In genomic region chr22:22068025-22068424, GRCh38 we compare ENCODE assay signal across 19 cellular contexts.
DNase-seq lines count a peak whose midpoint lies in the region; ATAC-seq, FAIRE-seq and TF ChIP-seq lines count a peak whose summit lies in the region.
"Had no signal": no experiment of that assay in that cellular context is flagged by ENCODE, and none has a peak within 500 bp of the region (broad histone marks: within the 10 kb centered on the region; RNA-seq: fewer than 3 reads in every experiment).

No MANE protein-coding gene starts in this region.

- H3K9me1 ChIP-seq in K562 (ENCODE audit: control insufficient read depth, insufficient read depth, low read length): no peaks in the 10 kb centered on the region

- no peaks in the 10 kb centered on the region for H3K79me2 ChIP-seq in K562 (ENCODE audit: control insufficient read depth, insufficient read depth, low read length)
- no peaks in the 10 kb centered on the region for H3K79me2 ChIP-seq in parathyroid adenoma
- no peaks in the 10 kb centered on the region for H3K79me2 ChIP-seq in GM23248 (ENCODE audit: insufficient read depth)

- ATAC-seq in K562 (no peak), GM21515 (IDR thresholded peaks at IDR 0.05; ENCODE audit: unreplicated experiment) (no peak), T-cell (replicated peaks in 1 of 4) (no peak)
- ATAC-seq: CD8-positive, alpha-beta T cell; GM23338; HCT116 had no signal

- no peak for TF ChIP-seq POLR2A in NB4 (IDR thresholded peaks at IDR 0.05; ENCODE audit: extremely low read depth, insufficient read length)
- TF ChIP-seq POLR2A in K562 (conservative IDR thresholded peaks at IDR 0.05): no peak

- no peaks in the 10 kb centered on the region for H3K9me3 Mint-ChIP-seq in T-cell
- H3K9me3 Mint-ChIP-seq: CD4-positive, CD25-positive, alpha-beta regulatory T cell; CD8-positive, alpha-beta T cell had no signal

- H2AFZ ChIP-seq in K562 (ENCODE audit: low read depth, low read length) (no peak overlapping the region), parathyroid adenoma (peak overlapping the region; percentile 38), GM23248 (no peak overlapping the region)
- H2AFZ ChIP-seq: GM23338 had no signal

- no peak overlapping the region for H3K27ac Mint-ChIP-seq in T-cell
- H3K27ac Mint-ChIP-seq: CD4-positive, CD25-positive, alpha-beta regulatory T cell; CD8-positive, alpha-beta T cell; GM23338; H9 had no signal

- H3K27ac ChIP-seq in K562 (ENCODE audit: extremely low read depth, low read depth, low read length) (no peak overlapping the region), parathyroid adenoma (no peak overlapping the region), GM23248 (no peak overlapping the region)
- H3K27ac ChIP-seq: BLaER1, C4-2B had no signal

- H3K36me3 ChIP-seq in K562 (ENCODE audit: control insufficient read depth, insufficient read depth, low read length): no peaks in the 10 kb centered on the region
- no peaks in the 10 kb centered on the region for H3K36me3 ChIP-seq in parathyroid adenoma (ENCODE audit: control insufficient read depth, insufficient read depth, low read length)
- no peaks in the 10 kb centered on the region for H3K36me3 ChIP-seq in GM23248 (ENCODE audit: low read depth)
- H3K36me3 ChIP-seq: BLaER1 had no signal

- WGBS in K562 (ENCODE audit: insufficient coverage, low coverage, missing lambda C conversion rate): 0% methylated on average over 2 of the region's 2 CpGs
- 15 to 23% methylated on average over 2 of the region's 2 CpGs for WGBS in GM23248 (ENCODE audit: low coverage in 1 of 2, low lambda C conversion rate in 2 of 2, missing lambda C conversion rate in 2 of 2), 2 experiments

- DNase-seq in GM12865 (ENCODE audit: low read depth) (peak; percentile 43), NB4 (ENCODE audit: low read depth) (peak; percentile 38), K562 (ENCODE audit: extremely low read depth in 1 of 4, low spot score in 3 of 4) (no peak), GM23248 (no peak), T-cell (no peak)
- DNase-seq in activated CD4-positive, alpha-beta T cell treated with anti-CD3 and anti-CD28 coated beads, Interleukin-2, amount 50 U/mL, for 48 hours: no peak
- DNase-seq: Caco-2; CD4-positive, CD25-positive, alpha-beta regulatory T cell; CD8-positive, alpha-beta T cell; DMS153; DND-41; H9 had no signal

- TF ChIP-seq CTCF in GM12865 (IDR thresholded peaks at IDR 0.05; ENCODE audit: insufficient read depth, low read depth, low read length, missing control alignments): no peak
- TF ChIP-seq CTCF in NB4 (IDR thresholded peaks at IDR 0.05; ENCODE audit: low read depth, low read length): no peak
- TF ChIP-seq CTCF in K562 (IDR thresholded peaks at IDR 0.05 in 2 of 3, conservative IDR thresholded peaks at IDR 0.05 in 1 of 3; ENCODE audit: insufficient read depth in 2 of 3, low read depth in 1 of 3, low read length in 3 of 3): no peak
- no peak for TF ChIP-seq CTCF in parathyroid adenoma (IDR thresholded peaks at IDR 0.05)

- H3K9me2 ChIP-seq in GM23248 (ENCODE audit: insufficient read depth): no peaks in the 10 kb centered on the region

- H3K27me3 Mint-ChIP-seq in T-cell: peaks cover 4 to 8% of the 10 kb centered on the region in 2 donors

- H3K9ac ChIP-seq in K562 (ENCODE audit: insufficient read depth in 1 of 2, low read depth in 2 of 2, low read length in 2 of 2): no peak overlapping the region
- H3K9ac ChIP-seq in parathyroid adenoma: no peak overlapping the region
- no peak overlapping the region for H3K9ac ChIP-seq in GM23248
- H3K9ac ChIP-seq: BLaER1 had no signal

- H3K9me3 ChIP-seq in K562 (replicated peaks; ENCODE audit: control insufficient read depth, insufficient read depth, low read depth, low read length) (no peaks in the 10 kb centered on the region), parathyroid adenoma (ENCODE audit: control insufficient read depth, low read length) (no peaks in the 10 kb centered on the region), GM23248 (ENCODE audit: low read depth) (no peaks in the 10 kb centered on the region)
- H3K9me3 ChIP-seq: BLaER1, Caco-2 had no signal

- H3K4me3 ChIP-seq in GM12865 (ENCODE audit: low read depth, low read length) (no peak overlapping the region), NB4 (ENCODE audit: low read depth, low read length) (no peak overlapping the region), K562 (no peak overlapping the region), parathyroid adenoma (ENCODE audit: low read depth, low read length) (no peak overlapping the region), GM23248 (no peak overlapping the region)
- H3K4me3 ChIP-seq: BLaER1, GM23338 had no signal

- no peak for FAIRE-seq in K562 (lab: Jason Lieb, UNC)
- FAIRE-seq: G401.6 had no signal

- no peaks in the 10 kb centered on the region for H3K4me1 Mint-ChIP-seq in T-cell
- H3K4me1 Mint-ChIP-seq: CD4-positive, CD25-positive, alpha-beta regulatory T cell; GM23338; H9 had no signal

- CTCF ChIA-PET in K562 (lab: Yijun Ruan, JAX; ENCODE audit: low intra/inter-chr PET ratio) (no interaction called here), T-cell (lab: Charles Lee) (no interaction called here)

- H4K20me1 ChIP-seq in K562 (replicated peaks; ENCODE audit: control insufficient read depth, insufficient read depth, low read length) (no peaks in the 10 kb centered on the region), GM23248 (ENCODE audit: insufficient read depth) (no peaks in the 10 kb centered on the region)
- H4K20me1 ChIP-seq: BLaER1 had no signal

- peaks cover 0 to 2% of the 10 kb centered on the region in 2 experiments; a peak in 1 of 5 replicates for H3K4me1 ChIP-seq in K562 (replicated peaks in 1 of 2; ENCODE audit: control insufficient read depth in 2 of 2, insufficient read depth in 2 of 2, low read length in 2 of 2)
- H3K4me1 ChIP-seq in parathyroid adenoma: peaks cover 10% of the 10 kb centered on the region
- H3K4me1 ChIP-seq in GM23248 (ENCODE audit: insufficient read depth): no peaks in the 10 kb centered on the region
- H3K4me1 ChIP-seq: Caco-2 had no signal

- BruUV-seq in K562 (replicated peaks; lab: Mats Ljungman, UMichigan): no TSS peak

- H3K27me3 ChIP-seq in K562 (ENCODE audit: control insufficient read depth in 2 of 2, insufficient read depth in 2 of 2, low read length in 2 of 2): peaks cover 34 to 37% of the 10 kb centered on the region in 2 experiments
- no peaks in the 10 kb centered on the region for H3K27me3 ChIP-seq in parathyroid adenoma (ENCODE audit: control insufficient read depth, insufficient read depth, low read length)
- H3K27me3 ChIP-seq in GM23248 (replicated peaks; ENCODE audit: insufficient read depth): peaks cover 12% of the 10 kb centered on the region
- H3K27me3 ChIP-seq: BLaER1 had no signal

- POLR2A ChIA-PET in K562 (lab: Yijun Ruan, JAX): interaction anchor here (0.9 to 10.6 kb wide), 4 partner anchors 16 to 140 kb away, joined by 3 to 121 read pairs (median 4); no protein-coding TSS in a partner anchor
- POLR2A ChIA-PET in T-cell (lab: Charles Lee): no interaction called here

- in situ Hi-C loops in K562 (cut with MboI): no loop called here
- in situ Hi-C loops in GM23248 (cut with MboI): no loop called here

- no peaks in the 10 kb centered on the region for H3F3A ChIP-seq in GM23248 (ENCODE audit: insufficient read depth)

- intact Hi-C loops in K562 (cut with micrococcal nuclease): no loop called here

- H3K4me3 Mint-ChIP-seq in T-cell: no peak overlapping the region
- H3K4me3 Mint-ChIP-seq: CD4-positive, CD25-positive, alpha-beta regulatory T cell; CD8-positive, alpha-beta T cell; GM23338; H9 had no signal

- TF ChIP-seq RAD21 in K562 (CRISPR knock-in tag; conservative IDR thresholded peaks at IDR 0.05 in 1 of 2, IDR thresholded peaks at IDR 0.05 in 1 of 2): no peak

- no peaks in the 10 kb centered on the region for H3K36me3 Mint-ChIP-seq in T-cell
- H3K36me3 Mint-ChIP-seq: CD4-positive, CD25-positive, alpha-beta regulatory T cell; CD8-positive, alpha-beta T cell had no signal

- TF ChIP-seq EP300 in K562 (IDR thresholded peaks at IDR 0.05; ENCODE audit: low read length): no peak

- H3K4me2 ChIP-seq in K562 (ENCODE audit: insufficient read depth, low read length) (no peak overlapping the region), parathyroid adenoma (ENCODE audit: low read length) (no peak overlapping the region), GM23248 (ENCODE audit: unreplicated experiment) (no peak overlapping the region)
- H3K4me2 ChIP-seq: BLaER1, GM23338 had no signal

TF ChIP-seq in K562, 482 proteins besides CTCF, POLR2A, EP300 and RAD21:
- TF ChIP-seq ZNF655 (CRISPR knock-in tag; IDR thresholded peaks at IDR 0.05): no peak
- no peak for TF ChIP-seq GABPA (tag; conservative IDR thresholded peaks at IDR 0.05; ENCODE audit: low read depth)
- TF ChIP-seq, protein P1, sequence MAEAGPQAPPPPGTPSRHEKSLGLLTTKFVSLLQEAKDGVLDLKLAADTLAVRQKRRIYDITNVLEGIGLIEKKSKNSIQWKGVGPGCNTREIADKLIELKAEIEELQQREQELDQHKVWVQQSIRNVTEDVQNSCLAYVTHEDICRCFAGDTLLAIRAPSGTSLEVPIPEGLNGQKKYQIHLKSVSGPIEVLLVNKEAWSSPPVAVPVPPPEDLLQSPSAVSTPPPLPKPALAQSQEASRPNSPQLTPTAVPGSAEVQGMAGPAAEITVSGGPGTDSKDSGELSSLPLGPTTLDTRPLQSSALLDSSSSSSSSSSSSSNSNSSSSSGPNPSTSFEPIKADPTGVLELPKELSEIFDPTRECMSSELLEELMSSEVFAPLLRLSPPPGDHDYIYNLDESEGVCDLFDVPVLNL (CRISPR knock-in tag; IDR thresholded peaks at IDR 0.05; ENCODE audit: low read depth): peak; percentile 13; the same call in 1 of the 2 replicates
- no peak for TF ChIP-seq POLR2AphosphoS2 (IDR thresholded peaks at IDR 0.05; ENCODE audit: low read length)
- peak; percentile 36; the same call in 1 of the 2 replicates for TF ChIP-seq MBD2 (IDR thresholded peaks at IDR 0.05; ENCODE audit: borderline replicate concordance, low read depth)
- TF ChIP-seq ZC3H4 (CRISPR knock-in tag; IDR thresholded peaks at IDR 0.05; ENCODE audit: borderline replicate concordance): 0 out of 2 replicates have a peak, but pooled peaks have one; percentile 35
TF ChIP-seq in K562: peak in this region for 3.

Comparison
In these comparisons a context has a peak if more than half of its experiments do, and no peak if none do; other contexts are left out.
1. DNase-seq: peak in GM12865 (single experiment) and NB4 (single experiment); none in K562 (0 of 4), GM23248 (single experiment), activated CD4-positive, alpha-beta T cell treated with anti-CD3 and anti-CD28 coated beads, Interleukin-2, amount 50 U/mL, for 48 hours (0 of 2) and T-cell (0 of 34).